Comparison of ENCODE assay signal across 8 cellular contexts in genomic region chr16:50067290-50067853, GRCh38. TPM values are rescaled to one million over a fixed set of nuclear protein-coding genes. Genes with fewer than 3 reads are reported as not detected.
DNase-seq lines count a peak whose midpoint lies in the region; ATAC-seq and TF ChIP-seq lines count a peak whose summit lies in the region.

No MANE protein-coding gene starts in this region.

- DNase-seq in MG63 (peak; percentile 4), WERI-Rb-1 (peak; percentile 48), epithelial cell of esophagus (ENCODE audit: low read depth) (peak; percentile 55), NCI-H446 treated with DMSO at 0.1 percent for 48 hours (lab: John Stamatoyannopoulos, UW) (no peak)

- H3K36me3 ChIP-seq in MG63 (no peaks in the 10 kb centered on the region; the same call in 1 of the 2 replicates), WERI-Rb-1 (peaks cover 20% of the 10 kb centered on the region), parathyroid adenoma (ENCODE audit: control insufficient read depth, insufficient read depth, low read length) (no peaks in the 10 kb centered on the region)

- H3K27ac ChIP-seq in C4-2B = no peak overlapping the region; the same call in 1 of the 2 replicates
- no peak overlapping the region for H3K27ac ChIP-seq in WERI-Rb-1
- no peak overlapping the region for H3K27ac ChIP-seq in parathyroid adenoma

- ATAC-seq in GM18505 (IDR thresholded peaks at IDR 0.05; ENCODE audit: unreplicated experiment) (peak; percentile 30), GM19324 (IDR thresholded peaks at IDR 0.05; ENCODE audit: low FRiP score, unreplicated experiment) (no peak)

- no peak for TF ChIP-seq POLR2A in GM18505 (IDR thresholded peaks at IDR 0.05; ENCODE audit: borderline replicate concordance, extremely low read depth, insufficient read depth, insufficient read length)

- peak overlapping the region; percentile 33 for H3K4me2 ChIP-seq in parathyroid adenoma (ENCODE audit: low read length)

- H3K27me3 ChIP-seq in MG63 (no peaks in the 10 kb centered on the region), WERI-Rb-1 (ENCODE audit: insufficient read depth, low read depth, severe bottlenecking) (no peaks in the 10 kb centered on the region), parathyroid adenoma (ENCODE audit: control insufficient read depth, insufficient read depth, low read length) (no peaks in the 10 kb centered on the region)

- peaks cover 5% of the 10 kb centered on the region for H3K79me2 ChIP-seq in parathyroid adenoma

- H3K9me3 ChIP-seq in MG63 (no peaks in the 10 kb centered on the region), WERI-Rb-1 (ENCODE audit: severe bottlenecking) (no peaks in the 10 kb centered on the region), parathyroid adenoma (ENCODE audit: control insufficient read depth, low read length) (no peaks in the 10 kb centered on the region)

- H3K4me1 ChIP-seq in parathyroid adenoma = peaks cover 11% of the 10 kb centered on the region

- H3K9ac ChIP-seq in parathyroid adenoma = no peak overlapping the region

- H3K4me3 ChIP-seq in MG63 (no peak overlapping the region), WERI-Rb-1 (ENCODE audit: low read depth, low read length) (no peak overlapping the region), epithelial cell of esophagus (ENCODE audit: low read length) (peak overlapping the region; percentile 88), parathyroid adenoma (ENCODE audit: low read depth, low read length) (no peak overlapping the region)

- TF ChIP-seq CTCF in C4-2B (conservative IDR thresholded peaks at IDR 0.05) (peak; percentile 20), WERI-Rb-1 (IDR thresholded peaks at IDR 0.05; ENCODE audit: low read depth, low read length) (peak; percentile 59), epithelial cell of esophagus (IDR thresholded peaks at IDR 0.05; ENCODE audit: insufficient read depth, low read depth, low read length, missing control alignments) (peak; percentile 50), parathyroid adenoma (IDR thresholded peaks at IDR 0.05) (no peak)

- H2AFZ ChIP-seq in parathyroid adenoma = no peak overlapping the region

RNA-seq across cellular contexts. Expression of gene HEATR3, which starts 1.6 kb away (rescaled TPM):
- total RNA-seq in MG63 (2014; rRNA removed; shearing (Covaris generic); ENCODE audit: low replicate concordance) = 11.4 and 11.5 TPM in 2 replicates

RNA-seq across cellular contexts. Expression of gene CNEP1R1, which starts 42.3 kb away (rescaled TPM):
- 16.7 and 20.0 TPM in 2 replicates for total RNA-seq in MG63 (2014; rRNA removed; shearing (Covaris generic); ENCODE audit: low replicate concordance)
